27 cellular contexts compared by ENCODE assay signal in the genomic region with DNA sequence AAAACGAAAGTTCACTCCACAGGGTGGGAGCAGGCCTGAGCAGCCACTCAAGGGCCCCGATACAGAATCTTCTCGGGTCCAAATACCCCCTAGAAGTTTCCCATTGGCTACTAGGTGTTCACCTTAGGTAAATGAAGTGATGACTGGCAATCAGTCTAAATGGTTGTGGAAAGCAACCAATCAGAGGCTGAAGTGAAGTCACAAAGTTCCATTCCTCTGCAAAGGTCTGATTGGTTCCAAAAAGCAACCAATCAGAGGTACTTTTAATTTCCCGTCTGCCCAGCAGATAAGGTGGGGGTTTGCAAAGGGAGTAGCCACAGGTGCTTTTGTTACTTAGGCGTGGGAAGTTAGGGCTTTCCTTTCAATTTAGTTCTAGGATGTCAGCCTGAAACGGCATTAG.
"Had no signal": no experiment of that assay in that cellular context is flagged by ENCODE, and none has a peak within 500 bp of the region (broad histone marks: within the 10 kb centered on the region; RNA-seq: fewer than 3 reads in every experiment).

No MANE protein-coding gene starts in this region.

- H3K27me3 ChIP-seq: ascending aorta had no signal

- FAIRE-seq: keratinocyte had no signal

- H3K9me3 ChIP-seq: adrenal gland, ascending aorta, colonic mucosa, gastrocnemius medialis, neutrophil, right lobe of liver, tibial nerve had no signal

- ATAC-seq: gastrocnemius medialis, left cardiac atrium, left ventricle myocardium superior, right lobe of liver had no signal

- H3K4me1 ChIP-seq: adrenal gland, ascending aorta, colonic mucosa, gastrocnemius medialis, right lobe of liver had no signal

- DNase-seq: activated CD4-positive, alpha-beta memory T cell treated with anti-CD3 and anti-CD28 coated beads for 36 hours; activated CD4-positive, alpha-beta T cell treated with anti-CD3 and anti-CD28 coated beads for 48 hours; activated CD8-positive, alpha-beta memory T cell treated with anti-CD3 and anti-CD28 coated beads, Interleukin-2, amount 50 U/mL, for 4 hours; activated effector memory CD4-positive, alpha-beta T cell treated with anti-CD3 and anti-CD28 coated beads, Interleukin-2, amount 50 U/mL, for 16 hours; activated naive CD4-positive, alpha-beta T cell treated with anti-CD3 and anti-CD28 coated beads for 36 hours; activated naive CD8-positive, alpha-beta T cell treated with anti-CD3 and anti-CD28 coated beads for 36 hours; activated T-cell treated with anti-CD3 and anti-CD28 coated beads, Interleukin-2, amount 50 U/mL, for 1 hour; adrenal gland; cerebellar nuclear complex; colonic mucosa; dorsolateral prefrontal cortex; effector memory CD4-positive, alpha-beta T cell; gastrocnemius medialis; hippocampal formation; left cardiac atrium; left ventricle myocardium superior; naive B cell; nephron progenitor cell; right lobe of liver; stimulated activated CD4-positive, alpha-beta T cell treated with anti-CD3 and anti-CD28 coated beads, Interleukin-2, amount 100 ng/mL, for 48 hours; stimulated activated naive CD4-positive, alpha-beta T cell treated with Interleukin-2 at 50 U/mL for 16 hours; T-helper 2 cell had no signal

- H3K4me3 ChIP-seq: adrenal gland, ascending aorta, cardiac muscle cell, colonic mucosa, dorsolateral prefrontal cortex, gastrocnemius medialis, right lobe of liver, tibial nerve had no signal

- H3K27ac ChIP-seq: adrenal gland, ascending aorta, cardiac muscle cell, colonic mucosa, dorsolateral prefrontal cortex, gastrocnemius medialis, neutrophil, right lobe of liver, tibial nerve had no signal

- H3K36me3 ChIP-seq: adrenal gland, ascending aorta, cardiac muscle cell, colonic mucosa, gastrocnemius medialis, neutrophil, right lobe of liver, tibial nerve had no signal
